ENCODE assay signal across 8 cellular contexts in the genomic region with DNA sequence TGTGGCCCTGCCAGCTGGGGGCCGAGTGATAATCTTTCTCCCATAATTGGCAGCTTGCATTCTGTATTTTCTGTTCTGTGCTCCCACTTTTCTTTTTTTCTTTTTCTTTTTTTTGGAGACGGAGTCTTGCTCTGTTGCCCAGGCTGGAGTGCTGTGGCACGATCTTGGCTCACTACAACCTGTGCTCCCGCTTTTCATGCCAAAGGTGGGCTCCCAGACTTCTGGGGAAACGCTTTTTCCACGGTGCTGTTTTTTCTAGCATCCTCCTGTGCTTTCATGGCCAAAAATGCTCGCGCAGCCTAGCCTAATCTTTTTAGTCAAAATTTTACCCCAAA. TPM values are rescaled to one million over a fixed set of nuclear protein-coding genes. Genes with fewer than 3 reads are reported as not detected.
A peak's percentile ranks its signal among the peaks of the same experiment; 100 is the strongest.
DNase-seq lines count a peak whose midpoint lies in the region; ATAC-seq and TF ChIP-seq lines count a peak whose summit lies in the region.

No MANE protein-coding gene starts in this region.

- H3K27me3 ChIP-seq in cardiac muscle cell = no peaks in the 10 kb centered on the region
- no peaks in the 10 kb centered on the region for H3K27me3 ChIP-seq in vagina

- no peaks in the 10 kb centered on the region for H3K9me3 ChIP-seq in cardiac muscle cell (ENCODE audit: low read depth)
- no peaks in the 10 kb centered on the region for H3K9me3 ChIP-seq in mesodermal cell (ENCODE audit: control insufficient read depth, low read length)
- no peaks in the 10 kb centered on the region for H3K9me3 ChIP-seq in vagina

- ATAC-seq in Right ventricle myocardium inferior = no peak

- H3K4me1 ChIP-seq in cardiac muscle cell (ENCODE audit: low read depth) = peaks cover 6% of the 10 kb centered on the region
- no peaks in the 10 kb centered on the region for H3K4me1 ChIP-seq in mesodermal cell (ENCODE audit: control insufficient read depth, insufficient read depth, low read length, poor library complexity, severe bottlenecking)
- H3K4me1 ChIP-seq in vagina = peaks cover 17% of the 10 kb centered on the region

- H3K4me3 ChIP-seq in cardiac muscle cell = peak overlapping the region; percentile 99
- peak overlapping the region; percentile 86 for H3K4me3 ChIP-seq in mesodermal cell (ENCODE audit: extremely low read depth, insufficient read depth, low read length, poor library complexity, severe bottlenecking)
- H3K4me3 ChIP-seq in vagina = peak overlapping the region; percentile 94 to 99

- no peak overlapping the region for H3K27ac ChIP-seq in cardiac muscle cell
- peak overlapping the region; percentile 95 for H3K27ac ChIP-seq in caudate nucleus (ENCODE audit: low read depth, low read length)
- peak overlapping the region; percentile 95 for H3K27ac ChIP-seq in mesodermal cell (ENCODE audit: low read depth, low read length, severe bottlenecking)
- H3K27ac ChIP-seq in vagina = peak overlapping the region; percentile 96

- DNase-seq in cardiac muscle cell (ENCODE audit: low read depth in 1 of 2, low spot score in 1 of 2) = no peak
- no peak for DNase-seq in Right ventricle myocardium inferior (ENCODE audit: missing footprints)
- no peak for DNase-seq in caudate nucleus (lab: John Stamatoyannopoulos, UW)
- no peak for DNase-seq in vagina (ENCODE audit: extremely low spot score in 2 of 2)
- DNase-seq in activated CD4-positive, CD25-positive, alpha-beta regulatory T cell treated with anti-CD3 and anti-CD28 coated beads, Interleukin-2, amount 50 U/mL, for 72 hours = no peak
- DNase-seq in NCI-H1048 (lab: John Stamatoyannopoulos, UW) = no peak
- no peak for DNase-seq in cerebellar nuclear complex (lab: John Stamatoyannopoulos, UW)

- intact Hi-C loops in Right ventricle myocardium inferior (cut with DNase I) = no loop called here
- intact Hi-C loops in vagina (cut with DNase I) = no loop called here

- 41 to 43% methylated on average over 7 of the region's 8 CpGs for WGBS in mesodermal cell (ENCODE audit: insufficient coverage in 2 of 2), 2 experiments

- H3K36me3 ChIP-seq in cardiac muscle cell (no peaks in the 10 kb centered on the region), mesodermal cell (ENCODE audit: control insufficient read depth, insufficient read depth, low read length) (peaks cover 22% of the 10 kb centered on the region), vagina (no peaks in the 10 kb centered on the region)

- TF ChIP-seq CTCF in cardiac muscle cell (IDR thresholded peaks at IDR 0.05; ENCODE audit: low read depth, low read length) = no peak
- TF ChIP-seq CTCF in vagina (IDR thresholded peaks at IDR 0.05) = no peak

- no peak for TF ChIP-seq POLR2A in vagina (IDR thresholded peaks at IDR 0.05)

RNA-seq across cellular contexts. Expression of a gene that starts 0.6 kb away (rescaled TPM):
- total RNA-seq in cardiac muscle cell = 11.0 and 19.1 TPM in 2 replicates
- polyA plus RNA-seq in cardiac muscle cell = 6.3 and 12.9 TPM in 2 replicates
- total RNA-seq in Right ventricle myocardium inferior = 21.1 TPM
- polyA plus RNA-seq in mesodermal cell (2013, experiment 1 of 2) = 36.7 TPM
- 40.2 TPM for polyA plus RNA-seq in mesodermal cell (2013, experiment 2 of 2)
- 41.0 TPM for total RNA-seq in vagina
